In the genomic region with DNA sequence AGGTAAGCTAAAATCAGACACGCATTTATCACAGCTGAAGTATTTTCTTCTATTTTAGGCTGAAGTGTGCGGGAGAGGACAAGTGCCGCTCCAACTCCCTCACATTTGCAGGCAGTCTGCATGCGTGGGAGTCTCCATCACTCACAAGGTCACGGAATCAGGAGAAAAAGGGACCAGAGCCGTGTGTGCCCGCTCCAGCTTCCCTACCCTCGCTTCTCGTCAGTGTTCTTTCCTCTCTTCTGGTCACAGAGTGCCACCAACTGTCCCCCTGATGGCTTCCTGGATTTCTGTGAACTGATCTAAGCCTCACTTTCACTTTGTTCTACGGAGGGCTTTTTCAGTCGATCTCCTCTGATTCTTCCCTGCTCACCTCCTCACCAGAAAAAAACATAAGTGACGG, we compare ENCODE assay signal across 8 cellular contexts.
DNase-seq lines count a peak whose midpoint lies in the region; ATAC-seq and TF ChIP-seq lines count a peak whose summit lies in the region.

No MANE protein-coding gene starts in this region.

- H3K79me2 ChIP-seq in DND-41 (ENCODE audit: insufficient read depth, low read length): no peaks in the 10 kb centered on the region

- no peaks in the 10 kb centered on the region for H3K9me3 Mint-ChIP-seq in activated naive CD8-positive, alpha-beta T cell treated with anti-CD3 and anti-CD28 coated beads, Interleukin-2, amount 10 ng/mL, durations not matched to agents 7 days and 5 days

- H3K4me2 ChIP-seq in DND-41 (ENCODE audit: insufficient read depth, low read length): peak overlapping the region; percentile 60

- peak overlapping the region; percentile 73 for H3K4me3 Mint-ChIP-seq in activated naive CD8-positive, alpha-beta T cell treated with anti-CD3 and anti-CD28 coated beads, Interleukin-2, amount 10 ng/mL, durations not matched to agents 7 days and 5 days

- H3K27ac Mint-ChIP-seq in activated naive CD8-positive, alpha-beta T cell treated with anti-CD3 and anti-CD28 coated beads, Interleukin-2, amount 10 ng/mL, durations not matched to agents 7 days and 5 days: no peak overlapping the region

- H3K4me1 Mint-ChIP-seq in activated naive CD8-positive, alpha-beta T cell treated with anti-CD3 and anti-CD28 coated beads, Interleukin-2, amount 10 ng/mL, durations not matched to agents 7 days and 5 days: no peaks in the 10 kb centered on the region

- H2AFZ ChIP-seq in DND-41 (ENCODE audit: low read depth, low read length): peak overlapping the region; percentile 50

- H3K4me3 ChIP-seq in DND-41 (ENCODE audit: low read depth in 1 of 2, low read length in 2 of 2) (peak overlapping the region in 1 of 2 experiments; percentile 51; a peak in 2 of 4 replicates), LNCaP clone FGC (ENCODE audit: low read depth, low read length) (peak overlapping the region; percentile 25), skeletal muscle cell (ENCODE audit: low read depth, low read length) (peak overlapping the region; percentile 12), lower leg skin (ENCODE audit: low read depth, poor library complexity, severe bottlenecking) (no peak overlapping the region)

- no peaks in the 10 kb centered on the region for H3K27me3 Mint-ChIP-seq in activated naive CD8-positive, alpha-beta T cell treated with anti-CD3 and anti-CD28 coated beads, Interleukin-2, amount 10 ng/mL, durations not matched to agents 7 days and 5 days

- no peaks in the 10 kb centered on the region for H3K27me3 ChIP-seq in DND-41 (ENCODE audit: insufficient read depth, low read length, poor library complexity)

- no peaks in the 10 kb centered on the region for H4K20me1 ChIP-seq in DND-41 (ENCODE audit: insufficient read depth, low read length)

- H3K4me1 ChIP-seq in DND-41 (ENCODE audit: insufficient read depth, low read length): peaks cover 4% of the 10 kb centered on the region; the same call in 1 of the 2 replicates

- H3K9ac ChIP-seq in DND-41 (ENCODE audit: low read depth, low read length): 0 out of 2 replicates have a peak overlapping the region, but pooled peaks have one; percentile 15

- 70 to 77% methylated on average over 12 of the region's 12 CpGs for WGBS in lower leg skin, 2 donors

- ATAC-seq in DND-41 (ENCODE audit: insufficient read depth, low read depth): peak; percentile 89
- ATAC-seq in GM21423 (IDR thresholded peaks at IDR 0.05; ENCODE audit: unreplicated experiment): peak; percentile 85
- ATAC-seq in activated naive CD8-positive, alpha-beta T cell treated with anti-CD3 and anti-CD28 coated beads, Interleukin-2, amount 10 ng/mL, durations not matched to agents 7 days and 5 days (ENCODE audit: low read depth): peak; percentile 52
- no peak for ATAC-seq in GM21526 (IDR thresholded peaks at IDR 0.05; ENCODE audit: low FRiP score, unreplicated experiment)

- POLR2A ChIA-PET in activated naive CD8-positive, alpha-beta T cell treated with anti-CD3 and anti-CD28 coated beads, Interleukin-2, amount 10 ng/mL, durations not matched to agents 7 days and 5 days (lab: Charles Lee): no interaction called here

- no peak for TF ChIP-seq POLR2A in lower leg skin (IDR thresholded peaks at IDR 0.05)

- no peaks in the 10 kb centered on the region for H3K9me3 ChIP-seq in DND-41 (ENCODE audit: insufficient read depth, low read length, severe bottlenecking)

- H3K36me3 Mint-ChIP-seq in activated naive CD8-positive, alpha-beta T cell treated with anti-CD3 and anti-CD28 coated beads, Interleukin-2, amount 10 ng/mL, durations not matched to agents 7 days and 5 days: no peaks in the 10 kb centered on the region

- intact Hi-C loops in lower leg skin (cut with DNase I; ENCODE audit: low total_unique reads): no loop called here

- no peak overlapping the region for H3K27ac ChIP-seq in DND-41 (ENCODE audit: low read length)

- peak; percentile 33 for TF ChIP-seq CTCF in DND-41 (IDR thresholded peaks at IDR 0.05; ENCODE audit: borderline replicate concordance, extremely low read depth, low read length, poor library complexity, severe bottlenecking)
- TF ChIP-seq CTCF in LNCaP clone FGC (IDR thresholded peaks at IDR 0.05; ENCODE audit: control insufficient read depth, extremely low read depth, insufficient read depth): peak; percentile 39
- no peak for TF ChIP-seq CTCF in lower leg skin (IDR thresholded peaks at IDR 0.05)

- no peaks in the 10 kb centered on the region for H3K36me3 ChIP-seq in DND-41 (ENCODE audit: insufficient read depth, low read length)

- peak; percentile 9 for DNase-seq in DND-41
- no peak for DNase-seq in LNCaP clone FGC (ENCODE audit: low read depth)
- no peak for DNase-seq in activated naive CD8-positive, alpha-beta T cell treated with anti-CD3 and anti-CD28 coated beads, Interleukin-2, amount 10 ng/mL, durations not matched to agents 7 days and 5 days
- no peak for DNase-seq in skeletal muscle cell (ENCODE audit: low read depth)
- DNase-seq in activated CD4-positive, CD25-positive, alpha-beta regulatory T cell treated with anti-CD3 and anti-CD28 coated beads, Interleukin-2, amount 50 U/mL, for 72 hours: no peak
- DNase-seq in lower leg skin (ENCODE audit: low spot score in 2 of 2): no peak

Comparison
In these comparisons a context has a peak if more than half of its experiments do, and no peak if none do; other contexts are left out.
1. CTCF ChIP-seq: peak in DND-41 (single experiment) and LNCaP clone FGC (single experiment); none in lower leg skin (0 of 3).